In genomic region chr1:27333717-27334279, GRCh38 we compare ENCODE assay signal across 21 cellular contexts. TPM values are rescaled to one million over a fixed set of nuclear protein-coding genes. Genes with fewer than 3 reads are reported as not detected.
"Had no signal": no experiment of that assay in that cellular context is flagged by ENCODE, and none has a peak within 500 bp of the region (broad histone marks: within the 10 kb centered on the region; RNA-seq: fewer than 3 reads in every experiment).

No MANE protein-coding gene starts in this region.

- H3K9me3 ChIP-seq: body of pancreas, heart right ventricle, pancreas, tibial nerve, uterus had no signal

- H3K36me3 ChIP-seq: uterus had no signal

- H3K4me3 ChIP-seq: body of pancreas, heart right ventricle, lung, pancreas, tibial nerve, uterus had no signal

- H3K27me3 ChIP-seq: body of pancreas, heart right ventricle, pancreas, tibial nerve, uterus had no signal

- H3K4me1 ChIP-seq: body of pancreas, pancreas, uterus had no signal

- H3K27ac ChIP-seq: body of pancreas, heart right ventricle, pancreas, tibial nerve, uterus had no signal

- ATAC-seq: body of pancreas, heart right ventricle, left cardiac atrium had no signal

- DNase-seq: activated CD4-positive, alpha-beta T cell treated with anti-CD3 and anti-CD28 coated beads for 4 hours; activated CD8-positive, alpha-beta T cell treated with anti-CD3 and anti-CD28 coated beads for 36 hours; activated effector memory CD4-positive, alpha-beta T cell treated with anti-CD3 and anti-CD28 coated beads, Interleukin-2, amount 50 U/mL, for 16 hours; activated T-cell treated with anti-CD3 and anti-CD28 coated beads, Interleukin-2, amount 50 U/mL, for 4 hours; amniotic stem cell; body of pancreas; cortex of kidney; effector CD4-positive, alpha-beta T cell; foreskin melanocyte; heart right ventricle; left cardiac atrium; pancreas; stimulated activated CD4-positive, alpha-beta T cell treated with anti-CD3 and anti-CD28 coated beads, Interleukin-4, amount 100 ng/mL, for 1 hour; stimulated activated naive CD4-positive, alpha-beta T cell treated with Interleukin-2 at 50 U/mL for 16 hours; substantia nigra; T-helper 2 cell; uterus had no signal

RNA-seq across cellular contexts. Expression of gene FCN3, which starts 40.8 kb away (rescaled TPM):
- total RNA-seq: activated CD8-positive, alpha-beta T cell treated with anti-CD3 and anti-CD28 coated beads for 36 hours; fibroblast of lung; neural crest cell had no signal
- polyA plus RNA-seq: fibroblast of lung had no signal

RNA-seq across cellular contexts. Expression of gene CD164L2, which starts 49.3 kb away (rescaled TPM):
- total RNA-seq: activated CD8-positive, alpha-beta T cell treated with anti-CD3 and anti-CD28 coated beads for 36 hours; activated T-cell treated with anti-CD3 and anti-CD28 coated beads, Interleukin-2, amount 50 U/mL, for 4 hours; fibroblast of lung; heart right ventricle; left cardiac atrium; neural crest cell; tibial nerve had no signal
- polyA plus RNA-seq: fibroblast of lung, heart right ventricle had no signal
